8 cellular contexts compared by ENCODE assay signal in the genomic region with DNA sequence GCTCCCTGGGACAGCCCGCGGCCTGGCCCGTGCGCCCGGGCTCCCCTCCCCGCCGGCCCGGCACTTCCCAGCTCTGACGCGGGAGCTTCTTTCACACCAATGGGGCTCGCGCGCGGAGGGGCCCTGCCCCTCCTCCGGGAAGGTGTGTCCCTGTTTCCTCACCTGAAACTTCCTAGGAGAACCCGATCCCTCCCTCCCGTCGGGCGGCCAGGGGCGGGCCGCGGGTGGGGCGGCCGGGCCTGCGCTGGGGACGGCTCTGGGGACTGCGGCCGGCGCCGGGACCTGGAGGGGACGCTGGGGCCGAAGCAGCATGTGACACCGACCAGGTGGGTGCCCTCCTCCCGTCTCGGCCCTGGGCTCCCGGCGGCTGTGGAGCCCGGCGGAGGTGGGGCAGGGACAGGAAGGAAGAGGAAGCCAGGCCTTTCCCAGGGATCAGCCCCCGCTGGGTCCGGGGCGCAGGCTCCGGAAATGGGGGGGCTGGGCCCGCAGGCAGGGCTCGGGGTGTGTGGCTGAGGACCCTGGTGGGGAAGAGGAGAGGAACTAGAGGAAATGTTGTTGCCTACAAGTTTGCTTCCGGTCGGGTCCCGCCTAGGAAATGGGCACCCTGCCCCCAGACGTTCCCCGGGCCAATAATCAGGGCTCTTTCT. TPM values are rescaled to one million over a fixed set of nuclear protein-coding genes. Genes with fewer than 3 reads are reported as not detected.
DNase-seq lines count a peak whose midpoint lies in the region; ATAC-seq and TF ChIP-seq lines count a peak whose summit lies in the region.
"Not testable (repeated sequence)": the region's sequence is repeated elsewhere in the genome, so short reads cannot be mapped to it uniquely, and the experiment has no call there.

ARHGEF5 (plus strand) TSS at position 227 of the 647 bp plus-strand sequence. CDS start 7,268 bp downstream, outside the sequence.

- in situ Hi-C loops in mammary epithelial cell (cut with MboI; ENCODE audit: low sequenced_read_pairs in 2 of 2): not testable (repeated sequence)

- not testable (repeated sequence) for H3K27me3 ChIP-seq in CD8-positive, alpha-beta T cell (ENCODE audit: insufficient read depth, low read length); mammary epithelial cell (ENCODE audit: insufficient read depth, low read length); kidney epithelial cell (ENCODE audit: control insufficient read depth, insufficient read depth, low read length)

- ATAC-seq in CD8-positive, alpha-beta T cell: peak; percentile 71
- ATAC-seq in GM19438 (IDR thresholded peaks at IDR 0.05; ENCODE audit: low read depth, unreplicated experiment) (peak; percentile 65), HG02642 (IDR thresholded peaks at IDR 0.05; ENCODE audit: poor library complexity, unreplicated experiment) (peak; percentile 80), HG03378 (IDR thresholded peaks at IDR 0.05; ENCODE audit: unreplicated experiment) (peak; percentile 65), WTC11 (peak; percentile 83), sciatic nerve (peak; percentile 81)

- not testable (repeated sequence) for H3K79me2 ChIP-seq in mammary epithelial cell (ENCODE audit: insufficient read depth, low read length)

- not testable (repeated sequence) for TF ChIP-seq CTCF in CD8-positive, alpha-beta T cell (IDR thresholded peaks at IDR 0.05); WTC11 (IDR thresholded peaks at IDR 0.05); mammary epithelial cell (conservative IDR thresholded peaks at IDR 0.05 in 1 of 2, IDR thresholded peaks at IDR 0.05 in 1 of 2; ENCODE audit: extremely low read depth in 1 of 2, insufficient read depth in 1 of 2, low read depth in 1 of 2, low read length in 2 of 2); kidney epithelial cell (IDR thresholded peaks at IDR 0.05; ENCODE audit: insufficient read depth, low read length, poor library complexity, severe bottlenecking)

- H3K27me3 Mint-ChIP-seq in CD8-positive, alpha-beta T cell (ENCODE audit: low read depth); WTC11 (ENCODE audit: low read depth): not testable (repeated sequence)

- peak within 1 kb of the TSS; percentile 85 for H3K4me3 Mint-ChIP-seq in CD8-positive, alpha-beta T cell
- H3K4me3 Mint-ChIP-seq in WTC11: peak within 1 kb of the TSS; percentile 90

- CTCF ChIA-PET in CD8-positive, alpha-beta T cell (lab: Charles Lee); WTC11 (lab: Charles Lee); mammary epithelial cell (lab: Charles Lee; ENCODE audit: low non-redundant PET): not testable (repeated sequence)

- peaks cover 20% of the 10 kb centered on the region for H3K4me1 Mint-ChIP-seq in CD8-positive, alpha-beta T cell (ENCODE audit: low read depth)
- H3K4me1 Mint-ChIP-seq in WTC11: peaks cover 24% of the 10 kb centered on the region

- H3K36me3 Mint-ChIP-seq in CD8-positive, alpha-beta T cell; WTC11: not testable (repeated sequence)

- not testable (repeated sequence) for H3K4me2 ChIP-seq in mammary epithelial cell (ENCODE audit: insufficient read depth, low read depth, low read length)

- dilution Hi-C loops in mammary epithelial cell (cut with HindIII; ENCODE audit: low sequenced_read_pairs): not testable (repeated sequence)

- not testable (repeated sequence) for BruUV-seq in mammary epithelial cell (replicated peaks; lab: Mats Ljungman, UMichigan)

- POLR2A ChIA-PET in CD8-positive, alpha-beta T cell (lab: Charles Lee); WTC11 (lab: Charles Lee): not testable (repeated sequence)

- H2AFZ ChIP-seq in mammary epithelial cell (ENCODE audit: low read depth, low read length): not testable (repeated sequence)

- no CpG with 5 or more reads among the region's 50 CpGs for WGBS in mammary epithelial cell (ENCODE audit: low coverage, missing lambda C conversion rate)

- H3K9ac ChIP-seq in mammary epithelial cell (ENCODE audit: insufficient read depth, low read length): not testable (repeated sequence)

- not testable (repeated sequence) for H4K20me1 ChIP-seq in mammary epithelial cell (ENCODE audit: insufficient read depth, low read length)

- intact Hi-C loops in CD8-positive, alpha-beta T cell (cut with DNase I, micrococcal nuclease); mammary epithelial cell (cut with micrococcal nuclease); sciatic nerve (cut with DNase I): not testable (repeated sequence)

- not testable (repeated sequence) for H3K4me3 ChIP-seq in CD8-positive, alpha-beta T cell (ENCODE audit: low read depth, low read length)
- H3K4me3 ChIP-seq in mammary epithelial cell (replicated peaks in 1 of 3; ENCODE audit: insufficient read depth in 1 of 3, low read depth in 2 of 3, low read length in 3 of 3) (peak within 1 kb of the TSS in 1 of 3 experiments; percentile 35), kidney epithelial cell (ENCODE audit: low read depth, low read length) (peak within 1 kb of the TSS; percentile 22)

- not testable (repeated sequence) for H3K4me1 ChIP-seq in CD8-positive, alpha-beta T cell (ENCODE audit: insufficient read depth, low read length); mammary epithelial cell (ENCODE audit: insufficient read depth, low read length)

- peak within 1 kb of the TSS; percentile 87 for H3K27ac Mint-ChIP-seq in CD8-positive, alpha-beta T cell
- peak within 1 kb of the TSS; percentile 98 for H3K27ac Mint-ChIP-seq in WTC11

- not testable (repeated sequence) for DNase-seq in CD8-positive, alpha-beta T cell; WTC11 (ENCODE audit: low spot score); mammary epithelial cell; kidney epithelial cell (ENCODE audit: low read depth); sciatic nerve (ENCODE audit: low spot score)

- H3K9me3 ChIP-seq in CD8-positive, alpha-beta T cell (ENCODE audit: low read length); mammary epithelial cell (replicated peaks; ENCODE audit: insufficient read depth, low read length): not testable (repeated sequence)

- H3K36me3 ChIP-seq in CD8-positive, alpha-beta T cell (ENCODE audit: insufficient read depth, low read length); mammary epithelial cell (ENCODE audit: insufficient read depth, low read length); kidney epithelial cell (ENCODE audit: control insufficient read depth, insufficient read depth, low read length): not testable (repeated sequence)

- H3K27ac ChIP-seq in CD8-positive, alpha-beta T cell (ENCODE audit: low read depth, low read length); mammary epithelial cell (ENCODE audit: insufficient read depth, low read depth, low read length): not testable (repeated sequence)

- H3K9me3 Mint-ChIP-seq in CD8-positive, alpha-beta T cell; WTC11: not testable (repeated sequence)

RNA-seq across cellular contexts. Expression of gene ARHGEF5, which starts in this region (rescaled TPM):
- total RNA-seq in CD8-positive, alpha-beta T cell: 1 to 10 TPM; 6.2 to 7.7 TPM
- total RNA-seq in WTC11 (2021): 80.1 to 115 TPM (median 104 TPM) in 3 replicates
- 10 to 100 TPM; 46.5 to 46.7 TPM for total RNA-seq in mammary epithelial cell
- polyA plus RNA-seq in mammary epithelial cell: 39.4 TPM
- polyA minus RNA-seq in mammary epithelial cell: 71.6 TPM
- 22.6 and 25.1 TPM in 2 replicates for total RNA-seq in kidney epithelial cell
- 12.8 TPM for total RNA-seq in sciatic nerve
